ENCODE assay signal across 2 cellular contexts in genomic region chr7:130494480-130494879, GRCh38.
TF ChIP-seq lines count a peak whose summit lies in the region.

No MANE protein-coding gene starts in this region.

TF ChIP-seq in liver, 16 proteins besides CTCF, POLR2A, EP300 and RAD21:
- TF ChIP-seq NR2F2 (IDR thresholded peaks at IDR 0.05) (peak; percentile 84), ZBTB33 (IDR thresholded peaks at IDR 0.05) (no peak), GABPA (IDR thresholded peaks at IDR 0.05 in 1 of 2, conservative IDR thresholded peaks at IDR 0.05 in 1 of 2) (no peak), MAX (IDR thresholded peaks at IDR 0.05) (no peak), HNF4A (conservative IDR thresholded peaks at IDR 0.05) (no peak)

TF ChIP-seq in HepG2, 621 proteins besides CTCF, POLR2A, EP300 and RAD21:
- TF ChIP-seq MLXIP (CRISPR knock-in tag; IDR thresholded peaks at IDR 0.05; ENCODE audit: borderline replicate concordance) (no peak), ZNF691 (CRISPR knock-in tag; IDR thresholded peaks at IDR 0.05; ENCODE audit: borderline replicate concordance, low read depth) (no peak), TCF7L2 (IDR thresholded peaks at IDR 0.05; ENCODE audit: low read depth, low read length) (no peak)
